ENCODE assay signal across 8 cellular contexts in genomic region chr22:29689872-29690213, GRCh38. TPM values are rescaled to one million over a fixed set of nuclear protein-coding genes. Genes with fewer than 3 reads are reported as not detected.
DNase-seq lines count a peak whose midpoint lies in the region; ATAC-seq lines count a peak whose summit lies in the region.

No MANE protein-coding gene starts in this region.

- intact Hi-C loops in Right ventricle myocardium superior (cut with DNase I), result loop anchor here (10.0 kb wide), 2 partner anchors 315 to 395 kb away; partner anchors contain the start of gene HORMAD2

- ATAC-seq in activated T-helper 17 cell treated with anti-CD3 and anti-CD28 coated beads, Interleukin-2, amount 50 U/mL, for 72 hours (replicated peaks), result peak; percentile 35
- ATAC-seq in Right ventricle myocardium superior (ENCODE audit: poor library complexity) (peak; percentile 81), HG03108 (IDR thresholded peaks at IDR 0.05; ENCODE audit: unreplicated experiment) (no peak), HG03460 (IDR thresholded peaks at IDR 0.05; ENCODE audit: unreplicated experiment) (no peak)

- H3K4me1 Mint-ChIP-seq in activated T-helper 17 cell treated with anti-CD3 and anti-CD28 coated beads, Interleukin-2, amount 50 U/mL, for 72 hours, result no peaks in the 10 kb centered on the region

- no peak overlapping the region for H3K4me3 Mint-ChIP-seq in activated T-helper 17 cell treated with anti-CD3 and anti-CD28 coated beads, Interleukin-2, amount 50 U/mL, for 72 hours

- DNase-seq in activated naive CD4-positive, alpha-beta T cell treated with Interleukin-2 at 50 U/mL for 16 hours, result peak; percentile 35
- DNase-seq in activated naive CD4-positive, alpha-beta T cell (lab: John Stamatoyannopoulos, UW), result no peak
- DNase-seq in NCI-H446 treated with DMSO at 0.1 percent for 48 hours (lab: John Stamatoyannopoulos, UW) (peak; percentile 59), Right ventricle myocardium superior (peak; percentile 72), renal cortical epithelial cell (ENCODE audit: low read depth) (peak; percentile 16)

- peaks cover 26% of the 10 kb centered on the region for H3K36me3 Mint-ChIP-seq in activated T-helper 17 cell treated with anti-CD3 and anti-CD28 coated beads, Interleukin-2, amount 50 U/mL, for 72 hours (ENCODE audit: low read depth)

- no peaks in the 10 kb centered on the region for H3K9me3 Mint-ChIP-seq in activated T-helper 17 cell treated with anti-CD3 and anti-CD28 coated beads, Interleukin-2, amount 50 U/mL, for 72 hours

- no peaks in the 10 kb centered on the region for H3K27me3 Mint-ChIP-seq in activated T-helper 17 cell treated with anti-CD3 and anti-CD28 coated beads, Interleukin-2, amount 50 U/mL, for 72 hours

- H3K27ac Mint-ChIP-seq in activated T-helper 17 cell treated with anti-CD3 and anti-CD28 coated beads, Interleukin-2, amount 50 U/mL, for 72 hours, result no peak overlapping the region

RNA-seq across cellular contexts. Expression of gene CABP7, which starts 30.0 kb away (rescaled TPM):
- under 1 TPM in 1 of 2 donors, not detected in 1; 0.09 TPM for total RNA-seq in activated T-helper 17 cell treated with anti-CD3 and anti-CD28 coated beads, Interleukin-2, amount 50 U/mL, for 72 hours
- total RNA-seq in Right ventricle myocardium superior (not detected), renal cortical epithelial cell (0.10 TPM in 1 of 2 replicates, not detected in the other)

Comparison
In these comparisons a context has a peak if more than half of its experiments do, and no peak if none do; other contexts are left out.
1. DNase-seq: peak in activated naive CD4-positive, alpha-beta T cell treated with Interleukin-2 at 50 U/mL for 16 hours (single experiment), NCI-H446 treated with DMSO at 0.1 percent for 48 hours (single experiment), Right ventricle myocardium superior (single experiment) and renal cortical epithelial cell (single experiment); none in activated naive CD4-positive, alpha-beta T cell (0 of 4).
2. ATAC-seq: peak in activated T-helper 17 cell treated with anti-CD3 and anti-CD28 coated beads, Interleukin-2, amount 50 U/mL, for 72 hours (single experiment) and Right ventricle myocardium superior (single experiment); none in HG03108 (single experiment) and HG03460 (single experiment).